Comparison of ENCODE assay signal across 16 cellular contexts in the genomic region with DNA sequence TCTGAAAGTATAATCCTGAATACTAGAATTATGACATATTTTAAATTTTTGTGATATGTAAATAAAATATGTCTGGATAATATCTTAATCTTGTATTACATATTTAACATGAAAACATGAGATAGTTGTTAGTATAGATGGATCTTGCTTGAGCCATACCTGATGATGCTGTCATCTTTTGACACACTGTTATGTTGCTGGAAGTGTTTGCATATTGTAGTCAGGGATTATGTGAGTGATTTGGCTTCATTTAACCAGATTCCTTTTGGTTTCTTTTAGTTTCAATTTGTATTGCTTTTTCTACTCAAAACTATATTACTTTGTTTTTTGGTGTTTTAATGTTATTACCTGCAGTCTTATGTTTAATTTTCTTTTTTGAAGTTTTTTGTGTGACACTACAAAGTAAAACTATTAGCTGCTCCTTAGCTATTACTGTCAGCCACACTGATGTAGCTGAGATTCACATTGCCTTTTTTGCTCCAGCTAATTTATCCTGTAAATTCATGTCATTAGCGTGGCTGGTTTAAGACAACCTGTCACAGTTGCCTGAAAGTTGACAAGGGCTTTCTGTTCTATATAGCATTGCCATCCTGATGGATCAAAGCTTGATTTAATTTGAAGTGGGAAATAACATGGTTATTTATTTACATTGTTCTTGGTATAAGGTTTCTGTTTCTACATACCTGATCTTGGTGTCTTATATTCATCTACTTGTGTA. TPM values are rescaled to one million over a fixed set of nuclear protein-coding genes. Genes with fewer than 3 reads are reported as not detected.
DNase-seq lines count a peak whose midpoint lies in the region; ATAC-seq lines count a peak whose summit lies in the region.
"Had no signal": no experiment of that assay in that cellular context is flagged by ENCODE, and none has a peak within 500 bp of the region (broad histone marks: within the 10 kb centered on the region; RNA-seq: fewer than 3 reads in every experiment).

No MANE protein-coding gene starts in this region.

- no peaks in the 10 kb centered on the region for H3K9me3 ChIP-seq in MG63
- H3K9me3 ChIP-seq: gastroesophageal sphincter, upper lobe of left lung had no signal

- peaks cover 51% of the 10 kb centered on the region for H3K36me3 Mint-ChIP-seq in activated T-cell treated with anti-CD3 and anti-CD28 coated beads, Interleukin-2, amount 50 U/mL, for 24 hours (ENCODE audit: low read depth)
- H3K36me3 Mint-ChIP-seq in effector memory CD8-positive, alpha-beta T cell (ENCODE audit: insufficient read depth): peaks cover 12% of the 10 kb centered on the region

- ATAC-seq in HG03103 (IDR thresholded peaks at IDR 0.05; ENCODE audit: low read depth, unreplicated experiment): peak; percentile 56
- ATAC-seq in effector memory CD8-positive, alpha-beta T cell (replicated peaks): no peak
- ATAC-seq: gastroesophageal sphincter, sciatic nerve had no signal

- no peak overlapping the region for H3K4me3 ChIP-seq in MG63
- H3K4me3 ChIP-seq: coronary artery, gastroesophageal sphincter, lung, upper lobe of left lung had no signal

- H3K9me3 Mint-ChIP-seq in activated T-cell treated with anti-CD3 and anti-CD28 coated beads, Interleukin-2, amount 50 U/mL, for 24 hours: no peaks in the 10 kb centered on the region
- H3K9me3 Mint-ChIP-seq in effector memory CD8-positive, alpha-beta T cell: no peaks in the 10 kb centered on the region

- no peak for DNase-seq in activated T-cell treated with anti-CD3 and anti-CD28 coated beads, Interleukin-2, amount 50 U/mL, for 24 hours
- DNase-seq in activated T-cell treated with anti-CD3 and anti-CD28 coated beads, Interleukin-2, amount 50 U/mL, for 48 hours: no peak
- no peak for DNase-seq in effector memory CD8-positive, alpha-beta T cell
- no peak for DNase-seq in NCI-H1105 treated with DMSO at 0.1 percent for 48 hours (lab: John Stamatoyannopoulos, UW)
- DNase-seq in MG63: no peak
- no peak for DNase-seq in occipital lobe (lab: John Stamatoyannopoulos, UW)
- no peak for DNase-seq in NAMALWA (ENCODE audit: low spot score)
- DNase-seq: activated CD4-positive, alpha-beta T cell treated with anti-CD3 and anti-CD28 coated beads for 48 hours; SHP77; upper lobe of left lung had no signal

- no peak overlapping the region for H3K4me3 Mint-ChIP-seq in activated T-cell treated with anti-CD3 and anti-CD28 coated beads, Interleukin-2, amount 50 U/mL, for 24 hours
- peak overlapping the region in 1 of 2 donors; percentile 29 for H3K4me3 Mint-ChIP-seq in effector memory CD8-positive, alpha-beta T cell
- H3K4me3 Mint-ChIP-seq: activated naive CD8-positive, alpha-beta T cell had no signal

- no peaks in the 10 kb centered on the region for H3K27me3 Mint-ChIP-seq in activated T-cell treated with anti-CD3 and anti-CD28 coated beads, Interleukin-2, amount 50 U/mL, for 24 hours
- no peaks in the 10 kb centered on the region for H3K27me3 Mint-ChIP-seq in effector memory CD8-positive, alpha-beta T cell
- H3K27me3 Mint-ChIP-seq: activated naive CD8-positive, alpha-beta T cell had no signal

- peaks cover 6% of the 10 kb centered on the region for H3K36me3 ChIP-seq in MG63

- peaks cover 61% of the 10 kb centered on the region for H3K4me1 Mint-ChIP-seq in activated T-cell treated with anti-CD3 and anti-CD28 coated beads, Interleukin-2, amount 50 U/mL, for 24 hours (ENCODE audit: low read depth)
- peaks cover 29 to 48% of the 10 kb centered on the region in 2 donors for H3K4me1 Mint-ChIP-seq in effector memory CD8-positive, alpha-beta T cell (ENCODE audit: low read depth in 2 of 2)

- H3K27me3 ChIP-seq in MG63: no peaks in the 10 kb centered on the region
- H3K27me3 ChIP-seq: gastroesophageal sphincter, upper lobe of left lung had no signal

- H3K27ac Mint-ChIP-seq in activated T-cell treated with anti-CD3 and anti-CD28 coated beads, Interleukin-2, amount 50 U/mL, for 24 hours: peak overlapping the region; percentile 70
- H3K27ac Mint-ChIP-seq in effector memory CD8-positive, alpha-beta T cell: peak overlapping the region; percentile 65 to 83
- H3K27ac Mint-ChIP-seq: activated naive CD8-positive, alpha-beta T cell had no signal

RNA-seq across cellular contexts. Expression of a gene that starts 33.7 kb away (rescaled TPM):
- total RNA-seq in MG63 (2014; rRNA removed; shearing (Covaris generic); ENCODE audit: low replicate concordance): 55.3 and 56.6 TPM in 2 replicates
- total RNA-seq in occipital lobe: 34.0 TPM

RNA-seq across cellular contexts. Expression of a gene that starts 59.4 kb away (rescaled TPM):
- total RNA-seq in MG63 (2014; rRNA removed; shearing (Covaris generic); ENCODE audit: low replicate concordance): 147 and 184 TPM in 2 replicates
- 137 TPM for total RNA-seq in occipital lobe
